Comparison of ENCODE assay signal across 8 cellular contexts in genomic region chr9:19229725-19230355, GRCh38. TPM values are rescaled to one million over a fixed set of nuclear protein-coding genes. Genes with fewer than 3 reads are reported as not detected.
A peak's percentile ranks its signal among the peaks of the same experiment; 100 is the strongest.
DNase-seq lines count a peak whose midpoint lies in the region; ATAC-seq lines count a peak whose summit lies in the region.

No MANE protein-coding gene starts in this region.

- peak overlapping the region; percentile 80 for H3K27ac Mint-ChIP-seq in activated naive CD4-positive, alpha-beta T cell treated with anti-CD3 and anti-CD28 coated beads, Interleukin-2, amount 50 U/mL, for 24 hours

- H3K9me3 Mint-ChIP-seq in activated naive CD4-positive, alpha-beta T cell treated with anti-CD3 and anti-CD28 coated beads, Interleukin-2, amount 50 U/mL, for 24 hours: no peaks in the 10 kb centered on the region

- H3K27me3 Mint-ChIP-seq in activated naive CD4-positive, alpha-beta T cell treated with anti-CD3 and anti-CD28 coated beads, Interleukin-2, amount 50 U/mL, for 24 hours: no peaks in the 10 kb centered on the region

- ATAC-seq in GM21360 (IDR thresholded peaks at IDR 0.05; ENCODE audit: unreplicated experiment) (peak; percentile 46), HG03571 (IDR thresholded peaks at IDR 0.05; ENCODE audit: unreplicated experiment) (peak; percentile 60), left ventricle myocardium superior (peak; percentile 65)

- H3K4me1 Mint-ChIP-seq in activated naive CD4-positive, alpha-beta T cell treated with anti-CD3 and anti-CD28 coated beads, Interleukin-2, amount 50 U/mL, for 24 hours: peaks cover 15% of the 10 kb centered on the region

- H3K4me3 Mint-ChIP-seq in activated naive CD4-positive, alpha-beta T cell treated with anti-CD3 and anti-CD28 coated beads, Interleukin-2, amount 50 U/mL, for 24 hours: no peak overlapping the region

- intact Hi-C loops in left ventricle myocardium superior (cut with micrococcal nuclease): no loop called here

- H3K36me3 Mint-ChIP-seq in activated naive CD4-positive, alpha-beta T cell treated with anti-CD3 and anti-CD28 coated beads, Interleukin-2, amount 50 U/mL, for 24 hours: no peaks in the 10 kb centered on the region

- peak; percentile 35 for DNase-seq in DMS153 (lab: John Stamatoyannopoulos, UW)
- peak; percentile 34 for DNase-seq in NOMO-1 treated with DMSO at 0.1 percent for 48 hours (lab: John Stamatoyannopoulos, UW; ENCODE audit: unreplicated experiment)
- DNase-seq in left ventricle myocardium superior: peak; percentile 71
- peak; percentile 90 for DNase-seq in retina
- no peak for DNase-seq in cortex of kidney (lab: John Stamatoyannopoulos, UW)

RNA-seq across cellular contexts. Expression of gene DENND4C, which starts 0.7 kb away (rescaled TPM):
- total RNA-seq in left ventricle myocardium superior: 22.8 TPM
